21 cellular contexts compared by ENCODE assay signal in genomic region chr7:944744-945143, GRCh38. TPM values are rescaled to one million over a fixed set of nuclear protein-coding genes. Genes with fewer than 3 reads are reported as not detected.
DNase-seq lines count a peak whose midpoint lies in the region; ATAC-seq, FAIRE-seq and TF ChIP-seq lines count a peak whose summit lies in the region.
"Had no signal": no experiment of that assay in that cellular context is flagged by ENCODE, and none has a peak within 500 bp of the region (broad histone marks: within the 10 kb centered on the region; RNA-seq: fewer than 3 reads in every experiment).

No MANE protein-coding gene starts in this region.

- H3K79me2 ChIP-seq in H1 (ENCODE audit: control insufficient read depth in 1 of 2, insufficient read depth in 2 of 2, low read length in 2 of 2) = no peaks in the 10 kb centered on the region

- peak overlapping the region in 1 of 2 experiments; percentile 58; a peak in 1 of 4 replicates for H3K4me2 ChIP-seq in H1 (ENCODE audit: insufficient read depth in 1 of 2, low read depth in 2 of 2, low read length in 2 of 2)
- H3K4me2 ChIP-seq: SK-N-SH had no signal

- POLR2A ChIA-PET in H1 (lab: Charles Lee; ENCODE audit: partially characterized antibody) = interaction anchor here (0.7 to 1.3 kb wide), 3 partner anchors 23 to 35 kb away, joined by 3 read pairs; no protein-coding TSS in a partner anchor

- peak overlapping the region; percentile 83; the same call in 1 of the 2 replicates for H3K18ac ChIP-seq in H1 (ENCODE audit: extremely low read depth, low read length)

- DNase-seq in Peyer's patch (no peak), H1 (ENCODE audit: low read depth in 1 of 2, low spot score in 2 of 2) (no peak), upper lobe of right lung (no peak), SHP77 (lab: John Stamatoyannopoulos, UW) (no peak), D341Med (ENCODE audit: low spot score) (no peak)
- DNase-seq: AML-193; effector memory CD8-positive, alpha-beta T cell; GDM1; NCI-H1417 treated with DMSO at 0.1 percent for 48 hours; NCI-H2171; SK-N-SH; stimulated activated naive CD8-positive, alpha-beta T cell treated with anti-CD3 and anti-CD28 coated beads, Interleukin-15, Interleukin-2, amounts not matched to agents 100 U/mL and 50 U/mL, for 24 hours; T1000; uterus had no signal

- H3K36me3 ChIP-seq in Peyer's patch (peaks cover 0 to 7% (median 0%) of the 10 kb centered on the region in 3 donors), H1 (ENCODE audit: control insufficient read depth in 2 of 4, insufficient read depth in 4 of 4, low read length in 3 of 4) (no peaks in the 10 kb centered on the region), upper lobe of right lung (no peaks in the 10 kb centered on the region)
- H3K36me3 ChIP-seq: uterus had no signal

- H3K27ac Mint-ChIP-seq in nephron = peak overlapping the region; percentile 80 to 89 (median 82)
- H3K27ac Mint-ChIP-seq: activated T-helper 17 cell treated with anti-CD3 and anti-CD28 coated beads, Interleukin-2, amount 50 U/mL, for 72 hours; effector memory CD8-positive, alpha-beta T cell had no signal

- H2AFZ ChIP-seq in H1 (ENCODE audit: low read length) = no peak overlapping the region

- H2AK5ac ChIP-seq in H1 (ENCODE audit: low read depth, low read length) = no peak overlapping the region; the same call in 1 of the 2 replicates

- H3K27me3 ChIP-seq in Peyer's patch (no peaks in the 10 kb centered on the region), H1 (replicated peaks in 1 of 4; ENCODE audit: control insufficient read depth in 3 of 4, extremely low read depth in 1 of 4, insufficient read depth in 3 of 4, low read length in 3 of 4) (peaks cover 0 to 4% (median 0%) of the 10 kb centered on the region in 4 experiments; a peak in 2 of 7 replicates), upper lobe of right lung (no peaks in the 10 kb centered on the region)
- H3K27me3 ChIP-seq: uterus had no signal

- no peaks in the 10 kb centered on the region for H3K79me1 ChIP-seq in H1 (ENCODE audit: low read depth, low read length)

- H2BK20ac ChIP-seq in H1 (ENCODE audit: low read length) = no peak overlapping the region

- H3K9me3 Mint-ChIP-seq in nephron = peaks cover 13% of the 10 kb centered on the region
- H3K9me3 Mint-ChIP-seq: activated T-helper 17 cell treated with anti-CD3 and anti-CD28 coated beads, Interleukin-2, amount 50 U/mL, for 72 hours; effector memory CD8-positive, alpha-beta T cell had no signal

- no peaks in the 10 kb centered on the region for H3K23me2 ChIP-seq in H1 (ENCODE audit: low read depth, low read length)

- TF ChIP-seq CTCF in Peyer's patch (IDR thresholded peaks at IDR 0.05) (no peak), H1 (IDR thresholded peaks at IDR 0.05; ENCODE audit: control extremely low read depth in 1 of 3, insufficient read depth in 1 of 3, low read depth in 1 of 3, low read length in 3 of 3) (no peak), nephron (IDR thresholded peaks at IDR 0.05; ENCODE audit: unreplicated experiment in 3 of 3) (no peak), upper lobe of right lung (IDR thresholded peaks at IDR 0.05) (no peak)

- no peak overlapping the region for H3K56ac ChIP-seq in H1 (replicated peaks; ENCODE audit: insufficient read length, low read depth, low read length)

- TF ChIP-seq POLR2A in Peyer's patch (IDR thresholded peaks at IDR 0.05) (no peak), H1 (IDR thresholded peaks at IDR 0.05; ENCODE audit: control extremely low read depth in 1 of 2, low read depth in 2 of 2, low read length in 2 of 2) (no peak)

- no peaks in the 10 kb centered on the region for H3K36me3 Mint-ChIP-seq in nephron (ENCODE audit: low read depth)

- peak overlapping the region; percentile 97 for H4K91ac ChIP-seq in H1 (replicated peaks; ENCODE audit: insufficient read length, low read length)

- H4K5ac ChIP-seq in H1 (ENCODE audit: insufficient read length, low read depth, low read length) = peak overlapping the region; percentile 44

- WGBS in H1 (ENCODE audit: extremely low coverage in 1 of 2, insufficient coverage in 1 of 2, insufficient read length in 1 of 2, insufficient replicate concordance in 2 of 2, low coverage in 1 of 2, low lambda C conversion rate in 2 of 2, missing lambda C conversion rate in 1 of 2), 2 experiments = 96% methylated on average over 5 of the region's 5 CpGs; no CpG with 5 or more reads in 1 of the 2 experiments

- peak overlapping the region in 2 of 4 donors; percentile 51 to 57 for H3K4me3 ChIP-seq in Peyer's patch
- H3K4me3 ChIP-seq in H1 (ENCODE audit: extremely low read depth in 1 of 4, insufficient read depth in 2 of 4, low read depth in 3 of 4, low read length in 4 of 4) = no peak overlapping the region
- peak overlapping the region; percentile 45 for H3K4me3 ChIP-seq in upper lobe of right lung
- H3K4me3 ChIP-seq: heart left ventricle, uterus had no signal

- no peak overlapping the region for H3K23ac ChIP-seq in H1 (ENCODE audit: insufficient read length)

- H3K4me1 ChIP-seq in Peyer's patch (peaks cover 0 to 27% (median 0%) of the 10 kb centered on the region in 4 donors), H1 (replicated peaks in 1 of 4; ENCODE audit: control insufficient read depth in 3 of 4, insufficient read depth in 4 of 4, low read length in 3 of 4) (peaks cover 0 to 26% (median 18%) of the 10 kb centered on the region in 4 experiments; a peak in 6 of 7 replicates), upper lobe of right lung (no peaks in the 10 kb centered on the region)
- H3K4me1 ChIP-seq: uterus had no signal

- no peak overlapping the region for H3K9ac ChIP-seq in H1 (replicated peaks in 1 of 4; ENCODE audit: extremely low read depth in 1 of 4, low read depth in 3 of 4, low read length in 3 of 4)
- H3K9ac ChIP-seq: SK-N-SH had no signal

- H3K14ac ChIP-seq in H1 (ENCODE audit: insufficient read length) = no peak overlapping the region

- TF ChIP-seq EP300 in H1 (IDR thresholded peaks at IDR 0.05; ENCODE audit: borderline replicate concordance in 1 of 2, low read depth in 2 of 2, low read length in 2 of 2) = no peak

- FAIRE-seq in H1 (lab: Jason Lieb, UNC) = no peak

- peak overlapping the region in 3 of 4 donors; percentile 91 to 99 (median 95) for H3K27ac ChIP-seq in Peyer's patch
- H3K27ac ChIP-seq in H1 (ENCODE audit: low read depth, low read length) = peak overlapping the region; percentile 72; the same call in 1 of the 2 replicates
- peak overlapping the region; percentile 77 for H3K27ac ChIP-seq in upper lobe of right lung
- H3K27ac ChIP-seq: heart left ventricle, uterus had no signal

- H3K4ac ChIP-seq in H1 (replicated peaks; ENCODE audit: insufficient read length, low read depth, low read length) = peak overlapping the region; percentile 21

- H3K9me3 ChIP-seq in Peyer's patch = no peaks in the 10 kb centered on the region
- no peaks in the 10 kb centered on the region for H3K9me3 ChIP-seq in H1 (ENCODE audit: insufficient read depth in 2 of 2, low read depth in 1 of 2, low read length in 1 of 2)
- H3K9me3 ChIP-seq in upper lobe of right lung = no peaks in the 10 kb centered on the region
- H3K9me3 ChIP-seq: uterus had no signal

- peak overlapping the region; percentile 53; the same call in 1 of the 2 replicates for H2BK12ac ChIP-seq in H1 (ENCODE audit: low read depth, low read length)

- H3K4me1 Mint-ChIP-seq in nephron = no peaks in the 10 kb centered on the region

- no peak for TF ChIP-seq RAD21 in H1 (IDR thresholded peaks at IDR 0.05 in 1 of 2, conservative IDR thresholded peaks at IDR 0.05 in 1 of 2; ENCODE audit: low read depth in 2 of 2, low read length in 2 of 2)

- peak overlapping the region; percentile 92; the same call in 1 of the 2 replicates for H2BK5ac ChIP-seq in H1 (ENCODE audit: low read depth, low read length)

- H4K20me1 ChIP-seq in H1 (replicated peaks in 1 of 2; ENCODE audit: control insufficient read depth in 1 of 2, insufficient read depth in 2 of 2, low read length in 2 of 2) = no peaks in the 10 kb centered on the region

- CTCF ChIA-PET in H1 (lab: Charles Lee; ENCODE audit: partially characterized antibody) = no interaction called here

- intact Hi-C loops in upper lobe of right lung (cut with DNase I) = no loop called here

- H3K27me3 Mint-ChIP-seq in nephron (ENCODE audit: low read depth) = peaks cover 34% of the 10 kb centered on the region
- H3K27me3 Mint-ChIP-seq: activated T-helper 17 cell treated with anti-CD3 and anti-CD28 coated beads, Interleukin-2, amount 50 U/mL, for 72 hours; central memory CD8-positive, alpha-beta T cell; effector memory CD8-positive, alpha-beta T cell had no signal

- H4K8ac ChIP-seq in H1 (ENCODE audit: extremely low read depth, insufficient read depth, low read length) = no peak overlapping the region; the same call in 1 of the 2 replicates

- H3K4me3 Mint-ChIP-seq in nephron = no peak overlapping the region
- H3K4me3 Mint-ChIP-seq: activated T-helper 17 cell treated with anti-CD3 and anti-CD28 coated beads, Interleukin-2, amount 50 U/mL, for 72 hours; central memory CD8-positive, alpha-beta T cell; effector memory CD8-positive, alpha-beta T cell had no signal

- H2BK15ac ChIP-seq in H1 (ENCODE audit: low read length) = no peak overlapping the region; the same call in 1 of the 2 replicates

- peak overlapping the region; percentile 84 for H2BK120ac ChIP-seq in H1 (replicated peaks; ENCODE audit: low read depth, low read length)

- ATAC-seq in upper lobe of right lung (no peak), GM19452 (IDR thresholded peaks at IDR 0.05; ENCODE audit: unreplicated experiment) (no peak)
- ATAC-seq: activated CD4-positive, CD25-positive, alpha-beta regulatory T cell treated with anti-CD3 and anti-CD28 coated beads, Interleukin-2, amount 50 U/mL, for 24 hours; activated T-helper 17 cell treated with anti-CD3 and anti-CD28 coated beads, Interleukin-2, amount 50 U/mL, for 72 hours; effector memory CD8-positive, alpha-beta T cell; stimulated activated naive CD8-positive, alpha-beta T cell treated with anti-CD3 and anti-CD28 coated beads, Interleukin-15, Interleukin-2, amounts not matched to agents 100 U/mL and 50 U/mL, for 24 hours had no signal

RNA-seq across cellular contexts. Expression of gene ADAP1, which starts 9.7 kb away (rescaled TPM):
- total RNA-seq in Peyer's patch = 100 to 1,000 TPM; 102 to 146 (median 133) TPM
- total RNA-seq in H1 (2021; fragmentation: NEBNext Ultra II Directional; extraction: Animal tissue kit (Norgen Biotek cat#: 25700)) = 5.4 and 5.8 TPM in 2 replicates
- polyA plus RNA-seq in H1 (2011; rRNA removed) = 6.1 and 8.1 TPM in 2 replicates
- polyA plus RNA-seq in H1 (2011; cell fraction: cytosol; rRNA removed) = 7.0 TPM
- polyA plus RNA-seq in H1 (2011; cell fraction: nucleus; rRNA removed) = 14.6 TPM
- polyA plus RNA-seq in H1 (2012, experiment 1 of 2) = 6.7 to 9.5 TPM (median 9.3 TPM) in 4 replicates
- polyA plus RNA-seq in H1 (2012, experiment 2 of 2) = 10.2 TPM
- polyA plus RNA-seq in H1 (2013, experiment 1 of 2) = 5.6 TPM
- polyA plus RNA-seq in H1 (2013, experiment 2 of 2) = 4.6 TPM
- polyA minus RNA-seq in H1 (2011; rRNA and poly(A)+ RNA removed) = 4.6 and 6.6 TPM in 2 replicates
- polyA minus RNA-seq in H1 (2011; cell fraction: cytosol; rRNA and poly(A)+ RNA removed) = 6.6 TPM
- polyA minus RNA-seq in H1 (2011; cell fraction: nucleus; rRNA and poly(A)+ RNA removed) = 6.3 TPM
- 30.7 TPM for total RNA-seq in upper lobe of right lung

RNA-seq across cellular contexts. Expression of gene COX19, which starts 30.6 kb away (rescaled TPM):
- 10 to 100 TPM; 15.9 to 41.3 (median 24.7) TPM for total RNA-seq in Peyer's patch
- 7.9 and 9.0 TPM in 2 replicates for total RNA-seq in H1 (2021; fragmentation: NEBNext Ultra II Directional; extraction: Animal tissue kit (Norgen Biotek cat#: 25700))
- 3.9 and 5.8 TPM in 2 replicates for polyA plus RNA-seq in H1 (2011; rRNA removed)
- polyA plus RNA-seq in H1 (2011; cell fraction: cytosol; rRNA removed) = 5.7 TPM
- polyA plus RNA-seq in H1 (2011; cell fraction: nucleus; rRNA removed) = 8.0 TPM
- polyA plus RNA-seq in H1 (2012, experiment 1 of 2) = 5.4 to 7.9 TPM (median 6.1 TPM) in 4 replicates
- 3.6 TPM for polyA plus RNA-seq in H1 (2012, experiment 2 of 2)
- polyA plus RNA-seq in H1 (2013, experiment 1 of 2) = 7.3 TPM
- polyA plus RNA-seq in H1 (2013, experiment 2 of 2) = 7.1 TPM
- 4.2 and 7.6 TPM in 2 replicates for polyA minus RNA-seq in H1 (2011; rRNA and poly(A)+ RNA removed)
- polyA minus RNA-seq in H1 (2011; cell fraction: cytosol; rRNA and poly(A)+ RNA removed) = 3.3 TPM
- 13.6 TPM for polyA minus RNA-seq in H1 (2011; cell fraction: nucleus; rRNA and poly(A)+ RNA removed)
- 9.4 TPM for total RNA-seq in upper lobe of right lung

RNA-seq across cellular contexts. Expression of gene CYP2W1, which starts 38.2 kb away (rescaled TPM):
- total RNA-seq in Peyer's patch = 10 to 100 TPM in 1 of 4 donors, 1 to 10 TPM in 2, not detected in 1; 2.3 to 23.1 (median 2.5) TPM
- not detected in 2 replicates for total RNA-seq in H1 (2021; fragmentation: NEBNext Ultra II Directional; extraction: Animal tissue kit (Norgen Biotek cat#: 25700))
- polyA plus RNA-seq in H1 (2011; rRNA removed) = 0.05 TPM in 1 of 2 replicates, not detected in the other
- 0.04 TPM for polyA plus RNA-seq in H1 (2011; cell fraction: cytosol; rRNA removed)
- polyA plus RNA-seq in H1 (2011; cell fraction: nucleus; rRNA removed) = 0.16 TPM
- polyA plus RNA-seq in H1 (2012, experiment 1 of 2) = 0.08 to 0.14 TPM (median 0.13 TPM) in 3 of 4 replicates, not detected in the other
- polyA plus RNA-seq in H1 (2012, experiment 2 of 2) = not detected
- not detected for polyA plus RNA-seq in H1 (2013, experiment 1 of 2)
- polyA plus RNA-seq in H1 (2013, experiment 2 of 2) = 0.04 TPM
- not detected in 2 replicates for polyA minus RNA-seq in H1 (2011; rRNA and poly(A)+ RNA removed)
- polyA minus RNA-seq in H1 (2011; cell fraction: cytosol; rRNA and poly(A)+ RNA removed) = not detected
- not detected for polyA minus RNA-seq in H1 (2011; cell fraction: nucleus; rRNA and poly(A)+ RNA removed)
- not detected for total RNA-seq in upper lobe of right lung
- total RNA-seq: activated T-helper 17 cell treated with anti-CD3 and anti-CD28 coated beads, Interleukin-2, amount 50 U/mL, for 72 hours; heart left ventricle; right cardiac atrium had no signal
- polyA plus RNA-seq: heart left ventricle, right cardiac atrium had no signal
